Comparison of ENCODE assay signal across 12 cellular contexts in the genomic region with DNA sequence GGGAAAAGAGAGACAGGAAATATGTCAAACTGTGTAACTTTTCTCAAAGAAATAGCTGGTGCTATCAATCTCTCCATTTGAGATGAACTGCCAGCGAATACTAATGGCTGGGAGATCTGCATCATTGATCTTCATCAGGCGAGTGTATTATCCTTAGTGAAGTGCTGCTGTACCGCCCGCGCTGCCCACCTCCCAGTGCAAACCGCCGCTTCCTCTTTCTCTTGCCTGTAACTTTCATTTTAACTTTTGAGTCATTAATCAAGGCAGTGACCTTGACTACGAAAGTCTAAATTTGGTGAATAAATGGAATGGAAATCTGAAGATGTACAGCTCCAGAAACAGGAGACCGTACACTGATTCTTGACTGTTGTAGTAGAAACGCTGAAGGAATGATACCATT.
DNase-seq lines count a peak whose midpoint lies in the region; ATAC-seq lines count a peak whose summit lies in the region.
"Had no signal": no experiment of that assay in that cellular context is flagged by ENCODE, and none has a peak within 500 bp of the region (broad histone marks: within the 10 kb centered on the region; RNA-seq: fewer than 3 reads in every experiment).

No MANE protein-coding gene starts in this region.

- H3K79me2 ChIP-seq in Karpas-422 (ENCODE audit: low read length), result no peaks in the 10 kb centered on the region

- H2AFZ ChIP-seq in Karpas-422 (ENCODE audit: low read length), result peak overlapping the region; percentile 61

- H3K27me3 ChIP-seq in Karpas-422 (ENCODE audit: low read length) (no peaks in the 10 kb centered on the region), SJCRH30 (no peaks in the 10 kb centered on the region)
- H3K27me3 ChIP-seq: neutrophil had no signal

- no peaks in the 10 kb centered on the region for H3K9me2 ChIP-seq in Karpas-422 (replicated peaks; ENCODE audit: insufficient read depth, low read length)

- H3K4me3 ChIP-seq in Karpas-422 (ENCODE audit: low read length), result peak overlapping the region; percentile 63
- no peak overlapping the region for H3K4me3 ChIP-seq in SJCRH30

- H3K4me1 ChIP-seq in Karpas-422 (ENCODE audit: low read length), result peaks cover 70% of the 10 kb centered on the region
- peaks cover 7% of the 10 kb centered on the region for H3K4me1 ChIP-seq in SJCRH30

- peak overlapping the region; percentile 77 for H3K4me2 ChIP-seq in Karpas-422 (ENCODE audit: low read depth, low read length, poor library complexity, severe bottlenecking)

- H3K27me3 Mint-ChIP-seq in naive B cell, result peaks cover 0 to 4% (median 0%) of the 10 kb centered on the region in 3 donors
- H3K27me3 Mint-ChIP-seq: activated T-cell treated with anti-CD3 and anti-CD28 coated beads, Interleukin-2, amount 50 U/mL, for 24 hours had no signal

- peak; percentile 96 for DNase-seq in Karpas-422
- DNase-seq in naive B cell, result peak; percentile 14
- DNase-seq in foreskin melanocyte, result no peak
- no peak for DNase-seq in SJCRH30
- no peak for DNase-seq in KG1 (lab: John Stamatoyannopoulos, UW)
- no peak for DNase-seq in stimulated activated CD4-positive, alpha-beta T cell treated with anti-CD3 and anti-CD28 coated beads, Interleukin-2, amount 100 ng/mL, for 48 hours
- DNase-seq: activated T-cell treated with anti-CD3 and anti-CD28 coated beads, Interleukin-2, amount 50 U/mL, for 24 hours; hypothalamus; T-cell had no signal

- H3K36me3 ChIP-seq in Karpas-422 (ENCODE audit: insufficient read depth, low read length) (peaks cover 13% of the 10 kb centered on the region; the same call in 1 of the 2 replicates), SJCRH30 (no peaks in the 10 kb centered on the region)
- H3K36me3 ChIP-seq: neutrophil had no signal

- H3K9ac ChIP-seq in Karpas-422 (ENCODE audit: low read length), result peak overlapping the region; percentile 72

- H3K4me3 Mint-ChIP-seq in naive B cell, result no peak overlapping the region
- H3K4me3 Mint-ChIP-seq: activated T-cell treated with anti-CD3 and anti-CD28 coated beads, Interleukin-2, amount 50 U/mL, for 24 hours; T-cell had no signal

- no peaks in the 10 kb centered on the region for H3K9me3 ChIP-seq in Karpas-422 (ENCODE audit: low read length)
- H3K9me3 ChIP-seq in SJCRH30 (replicated peaks), result no peaks in the 10 kb centered on the region; the same call in 1 of the 2 replicates
- H3K9me3 ChIP-seq: neutrophil had no signal

- no peaks in the 10 kb centered on the region for H3K36me3 Mint-ChIP-seq in naive B cell
- H3K36me3 Mint-ChIP-seq: T-cell had no signal

- H3K9me3 Mint-ChIP-seq in naive B cell, result peaks cover 0 to 3% (median 0%) of the 10 kb centered on the region in 7 donors
- H3K9me3 Mint-ChIP-seq: activated T-cell treated with anti-CD3 and anti-CD28 coated beads, Interleukin-2, amount 50 U/mL, for 24 hours; T-cell had no signal

- no peaks in the 10 kb centered on the region for H4K20me1 ChIP-seq in Karpas-422 (ENCODE audit: insufficient read depth, low read depth, low read length)

- H3K4me1 Mint-ChIP-seq in naive B cell, result no peaks in the 10 kb centered on the region
- H3K4me1 Mint-ChIP-seq: T-cell had no signal

- no peak overlapping the region for H3K27ac Mint-ChIP-seq in naive B cell
- H3K27ac Mint-ChIP-seq: activated T-cell treated with anti-CD3 and anti-CD28 coated beads, Interleukin-2, amount 50 U/mL, for 24 hours; T-cell had no signal

- H3K27ac ChIP-seq in Karpas-422 (ENCODE audit: low read length), result peak overlapping the region; percentile 96
- H3K27ac ChIP-seq in SJCRH30, result no peak overlapping the region
- H3K27ac ChIP-seq: neutrophil had no signal

- ATAC-seq in GM18909 (IDR thresholded peaks at IDR 0.05; ENCODE audit: poor library complexity, unreplicated experiment) (peak; percentile 98), HG02678 (IDR thresholded peaks at IDR 0.05; ENCODE audit: unreplicated experiment) (peak; percentile 88), naive B cell (ENCODE audit: low read depth in 2 of 2) (peak; percentile 67 to 85)
- ATAC-seq: T-cell had no signal

Comparison
In these comparisons a context has a peak if more than half of its experiments do, and no peak if none do; other contexts are left out.
1. DNase-seq: peak in Karpas-422 (single experiment) and naive B cell (single experiment); none in foreskin melanocyte (single experiment), SJCRH30 (0 of 2), KG1 (single experiment) and stimulated activated CD4-positive, alpha-beta T cell treated with anti-CD3 and anti-CD28 coated beads, Interleukin-2, amount 100 ng/mL, for 48 hours (0 of 2).
2. Peak in every context shown above with its lines, with median percentiles within 50 percentile points of each other: ATAC-seq.